34 cellular contexts compared by ENCODE assay signal in the genomic region with DNA sequence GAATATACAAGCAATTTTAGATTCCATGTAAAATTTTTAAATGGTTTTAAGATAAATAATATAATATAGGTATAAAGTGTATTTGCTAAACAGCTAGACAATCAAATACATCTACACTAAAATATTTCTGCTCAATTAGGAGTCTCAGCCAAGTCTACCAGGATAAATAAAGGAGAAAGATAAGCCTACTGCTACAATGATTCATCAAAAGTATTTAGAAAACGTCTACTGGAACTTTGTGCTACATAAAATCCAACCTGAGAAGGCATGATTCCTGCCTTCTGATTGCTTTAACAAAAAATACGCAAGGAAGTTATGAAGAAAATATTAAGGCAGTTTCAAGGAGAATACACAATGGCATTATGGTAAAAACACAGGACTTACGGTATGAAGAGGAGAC.
"Had no signal": no experiment of that assay in that cellular context is flagged by ENCODE, and none has a peak within 500 bp of the region (broad histone marks: within the 10 kb centered on the region; RNA-seq: fewer than 3 reads in every experiment).

No MANE protein-coding gene starts in this region.

- H3K36me3 Mint-ChIP-seq: activated naive CD4-positive, alpha-beta T cell treated with anti-CD3 and anti-CD28 coated beads, Interleukin-2, amount 50 U/mL, for 24 hours; activated naive CD8-positive, alpha-beta T cell treated with anti-CD3 and anti-CD28 coated beads, Interleukin-2, amount 10 ng/mL, durations not matched to agents 7 days and 5 days had no signal

- H3K27ac ChIP-seq: brain microvascular endothelial cell, Peyer's patch, SJSA1 had no signal

- H3K27me3 Mint-ChIP-seq: activated CD4-positive, alpha-beta T cell treated with anti-CD3 and anti-CD28 coated beads, Interleukin-2, amount 10 ng/mL, durations not matched to agents 24 days and 14 days; activated CD8-positive, alpha-beta T cell treated with anti-CD3 and anti-CD28 coated beads for 36 hours; activated naive CD4-positive, alpha-beta T cell treated with anti-CD3 and anti-CD28 coated beads, Interleukin-2, amount 50 U/mL, for 24 hours; activated naive CD8-positive, alpha-beta T cell treated with anti-CD3 and anti-CD28 coated beads, Interleukin-2, amount 10 ng/mL, durations not matched to agents 7 days and 5 days had no signal

- H3K9me3 Mint-ChIP-seq: activated CD4-positive, alpha-beta T cell treated with anti-CD3 and anti-CD28 coated beads, Interleukin-2, amount 10 ng/mL, durations not matched to agents 24 days and 14 days; activated CD8-positive, alpha-beta T cell treated with anti-CD3 and anti-CD28 coated beads for 36 hours; activated naive CD4-positive, alpha-beta T cell treated with anti-CD3 and anti-CD28 coated beads, Interleukin-2, amount 50 U/mL, for 24 hours; activated T-cell treated with anti-CD3 and anti-CD28 coated beads, Interleukin-2, amount 50 U/mL, for 72 hours; T-helper 1 cell treated with Interleukin-12 subunit alpha and Interleukin-12 subunit beta and Interleukin-4 antibody, amounts not matched to agents 30 μg/mL and 1 μg/mL, for 36 hours; T-helper 2 cell treated with Interferon-gamma antibody and Interleukin-4, amounts not matched to agents 5 μg/mL and 100 μg/mL, for 36 hours had no signal

- H3K9me3 ChIP-seq: MG63, Peyer's patch, SJSA1, SK-N-SH had no signal

- H3K27ac Mint-ChIP-seq: activated CD4-positive, alpha-beta T cell treated with anti-CD3 and anti-CD28 coated beads, Interleukin-2, amount 10 ng/mL, durations not matched to agents 24 days and 14 days; activated CD8-positive, alpha-beta T cell treated with anti-CD3 and anti-CD28 coated beads for 36 hours; activated naive CD4-positive, alpha-beta T cell treated with anti-CD3 and anti-CD28 coated beads, Interleukin-2, amount 50 U/mL, for 24 hours; activated naive CD8-positive, alpha-beta T cell treated with anti-CD3 and anti-CD28 coated beads, Interleukin-2, amount 10 ng/mL, durations not matched to agents 7 days and 5 days; activated T-cell treated with anti-CD3 and anti-CD28 coated beads, Interleukin-2, amount 50 U/mL, for 72 hours; activated T-helper 2 cell treated with anti-CD3 and anti-CD28 coated beads, Interferon-gamma antibody, Interleukin-2, Interleukin-4, amounts not matched to agents 10 μg/mL and 5 μg/mL and 100 μg/mL, durations not matched to agents 14 hours and 24 hours and 36 hours; T-helper 1 cell treated with Interleukin-12 subunit alpha and Interleukin-12 subunit beta and Interleukin-4 antibody, amounts not matched to agents 30 μg/mL and 1 μg/mL, for 36 hours; T-helper 2 cell treated with Interferon-gamma antibody and Interleukin-4, amounts not matched to agents 5 μg/mL and 100 μg/mL, for 36 hours had no signal

- H3K4me3 ChIP-seq: MG63, Peyer's patch, SJSA1 had no signal

- H3K9ac ChIP-seq: SK-N-SH had no signal

- H3K4me2 ChIP-seq: SK-N-SH had no signal

- H3K4me1 Mint-ChIP-seq: activated CD4-positive, alpha-beta T cell treated with anti-CD3 and anti-CD28 coated beads, Interleukin-2, amount 10 ng/mL, durations not matched to agents 24 days and 14 days; activated naive CD4-positive, alpha-beta T cell treated with anti-CD3 and anti-CD28 coated beads, Interleukin-2, amount 50 U/mL, for 24 hours; activated naive CD8-positive, alpha-beta T cell treated with anti-CD3 and anti-CD28 coated beads, Interleukin-2, amount 10 ng/mL, durations not matched to agents 7 days and 5 days had no signal

- H3K4me1 ChIP-seq: Peyer's patch, SJSA1 had no signal

- ATAC-seq: activated CD8-positive, alpha-beta T cell treated with anti-CD3 and anti-CD28 coated beads for 36 hours; activated T-cell treated with anti-CD3 and anti-CD28 coated beads, Interleukin-2, amount 50 U/mL, for 72 hours had no signal

- H3K27me3 ChIP-seq: brain microvascular endothelial cell, MG63, Peyer's patch, SJSA1 had no signal

- H3K4me3 Mint-ChIP-seq: activated CD4-positive, alpha-beta T cell treated with anti-CD3 and anti-CD28 coated beads, Interleukin-2, amount 10 ng/mL, durations not matched to agents 24 days and 14 days; activated CD8-positive, alpha-beta T cell treated with anti-CD3 and anti-CD28 coated beads for 36 hours; activated naive CD4-positive, alpha-beta T cell treated with anti-CD3 and anti-CD28 coated beads, Interleukin-2, amount 50 U/mL, for 24 hours; activated naive CD8-positive, alpha-beta T cell treated with anti-CD3 and anti-CD28 coated beads, Interleukin-2, amount 10 ng/mL, durations not matched to agents 7 days and 5 days; activated T-cell treated with anti-CD3 and anti-CD28 coated beads, Interleukin-2, amount 50 U/mL, for 72 hours; T-helper 1 cell treated with Interleukin-12 subunit alpha and Interleukin-12 subunit beta and Interleukin-4 antibody, amounts not matched to agents 30 μg/mL and 1 μg/mL, for 36 hours; T-helper 2 cell treated with Interferon-gamma antibody and Interleukin-4, amounts not matched to agents 5 μg/mL and 100 μg/mL, for 36 hours had no signal

- DNase-seq: activated CD4-positive, alpha-beta T cell treated with anti-CD3 and anti-CD28 coated beads, Interleukin-2, amount 10 ng/mL, durations not matched to agents 24 days and 14 days; activated CD4-positive, alpha-beta T cell treated with anti-CD3 and anti-CD28 coated beads, Interleukin-2, amount 50 U/mL, for 4 hours; activated CD8-positive, alpha-beta T cell treated with anti-CD3 and anti-CD28 coated beads for 36 hours; activated gamma-delta T cell; activated naive CD4-positive, alpha-beta T cell treated with Interleukin-2 at 50 U/mL for 16 hours; activated naive CD8-positive, alpha-beta T cell treated with anti-CD3 and anti-CD28 coated beads, Interleukin-2, amount 10 ng/mL, durations not matched to agents 7 days and 5 days; activated T-cell treated with anti-CD3 and anti-CD28 coated beads, Interleukin-2, amount 50 U/mL, for 1 hour; activated T-cell treated with anti-CD3 and anti-CD28 coated beads, Interleukin-2, amount 50 U/mL, for 72 hours; brain microvascular endothelial cell; central memory CD4-positive, alpha-beta T cell; Karpas-422; KBM-7; MG63; NCI-H1048; NCI-H1105 treated with DMSO at 0.1 percent for 48 hours; NCI-H1436 treated with DMSO at 0.1 percent for 48 hours; NCI-H1694 treated with DMSO at 0.1 percent for 48 hours; NCI-H2029 treated with DMSO at 0.1 percent for 48 hours; NCI-H2107; NCI-H2171; NCI-H446; NCI-H524; NCI-H69; NCI-H82; Peyer's patch; RPMI8226; SHP77 treated with DMSO at 0.1 percent for 48 hours had no signal

- H3K36me3 ChIP-seq: brain microvascular endothelial cell, MG63, Peyer's patch, SJSA1 had no signal

- FAIRE-seq: TTC549 had no signal
